Comparison of ENCODE assay signal across 15 cellular contexts in genomic region chr3:124981472-124981871, GRCh38. TPM values are rescaled to one million over a fixed set of nuclear protein-coding genes. Genes with fewer than 3 reads are reported as not detected.
DNase-seq lines count a peak whose midpoint lies in the region; ATAC-seq and TF ChIP-seq lines count a peak whose summit lies in the region.
"Had no signal": no experiment of that assay in that cellular context is flagged by ENCODE, and none has a peak within 500 bp of the region (broad histone marks: within the 10 kb centered on the region; RNA-seq: fewer than 3 reads in every experiment).

No MANE protein-coding gene starts in this region.

- no peaks in the 10 kb centered on the region for H3K9me3 Mint-ChIP-seq in effector memory CD8-positive, alpha-beta T cell
- no peaks in the 10 kb centered on the region for H3K9me3 Mint-ChIP-seq in activated T-cell treated with anti-CD3 and anti-CD28 coated beads, Interleukin-2, amount 50 U/mL, for 4 hours
- H3K9me3 Mint-ChIP-seq in activated naive CD4-positive, alpha-beta T cell treated with anti-CD3 and anti-CD28 coated beads, Interleukin-2, amount 50 U/mL, for 72 hours, result no peaks in the 10 kb centered on the region
- H3K9me3 Mint-ChIP-seq: CD8-positive, alpha-beta T cell; HFFc6 had no signal

- peaks cover 34% of the 10 kb centered on the region for H3K36me3 Mint-ChIP-seq in effector memory CD8-positive, alpha-beta T cell (ENCODE audit: insufficient read depth)
- H3K36me3 Mint-ChIP-seq in activated T-cell treated with anti-CD3 and anti-CD28 coated beads, Interleukin-2, amount 50 U/mL, for 4 hours (ENCODE audit: insufficient read depth), result peaks cover 32% of the 10 kb centered on the region
- H3K36me3 Mint-ChIP-seq in activated naive CD4-positive, alpha-beta T cell treated with anti-CD3 and anti-CD28 coated beads, Interleukin-2, amount 50 U/mL, for 72 hours, result peaks cover 8 to 13% of the 10 kb centered on the region in 2 donors

- H3K4me3 ChIP-seq in cardiac muscle cell (no peak overlapping the region), right atrium auricular region (no peak overlapping the region), SJSA1 (no peak overlapping the region)

- peak overlapping the region; percentile 25 to 71 for H3K27ac Mint-ChIP-seq in effector memory CD8-positive, alpha-beta T cell
- no peak overlapping the region for H3K27ac Mint-ChIP-seq in activated naive CD4-positive, alpha-beta T cell treated with anti-CD3 and anti-CD28 coated beads, Interleukin-2, amount 50 U/mL, for 72 hours
- H3K27ac Mint-ChIP-seq: CD8-positive, alpha-beta T cell; HFFc6 had no signal

- TF ChIP-seq CTCF in cardiac muscle cell (IDR thresholded peaks at IDR 0.05; ENCODE audit: low read depth, low read length), result no peak
- TF ChIP-seq CTCF in right atrium auricular region (IDR thresholded peaks at IDR 0.05), result no peak

- peaks cover 12% of the 10 kb centered on the region for H3K36me3 ChIP-seq in cardiac muscle cell
- peaks cover 35% of the 10 kb centered on the region for H3K36me3 ChIP-seq in right atrium auricular region
- H3K36me3 ChIP-seq in SJSA1, result peaks cover 32% of the 10 kb centered on the region
- H3K36me3 ChIP-seq: BE2C had no signal

- no peak overlapping the region for H3K4me3 Mint-ChIP-seq in effector memory CD8-positive, alpha-beta T cell
- no peak overlapping the region for H3K4me3 Mint-ChIP-seq in activated T-cell treated with anti-CD3 and anti-CD28 coated beads, Interleukin-2, amount 50 U/mL, for 4 hours
- H3K4me3 Mint-ChIP-seq: CD8-positive, alpha-beta T cell; HFFc6 had no signal

- H3K27me3 ChIP-seq in cardiac muscle cell (no peaks in the 10 kb centered on the region), right atrium auricular region (no peaks in the 10 kb centered on the region), SJSA1 (replicated peaks) (no peaks in the 10 kb centered on the region)
- H3K27me3 ChIP-seq: BE2C had no signal

- H3K27ac ChIP-seq in cardiac muscle cell (peak overlapping the region; percentile 26), right atrium auricular region (no peak overlapping the region), SJSA1 (no peak overlapping the region)
- H3K27ac ChIP-seq: C4-2B had no signal

- ATAC-seq in effector memory CD8-positive, alpha-beta T cell (replicated peaks), result no peak
- ATAC-seq in activated T-cell treated with anti-CD3 and anti-CD28 coated beads, Interleukin-2, amount 50 U/mL, for 4 hours, result no peak
- ATAC-seq in activated naive CD4-positive, alpha-beta T cell treated with anti-CD3 and anti-CD28 coated beads, Interleukin-2, amount 50 U/mL, for 72 hours, result no peak
- ATAC-seq: CD8-positive, alpha-beta T cell; HepG2 had no signal

- peaks cover 3 to 4% of the 10 kb centered on the region in 2 donors for H3K4me1 Mint-ChIP-seq in effector memory CD8-positive, alpha-beta T cell (ENCODE audit: low read depth in 2 of 2)
- H3K4me1 Mint-ChIP-seq in activated T-cell treated with anti-CD3 and anti-CD28 coated beads, Interleukin-2, amount 50 U/mL, for 4 hours (ENCODE audit: low read depth), result no peaks in the 10 kb centered on the region

- H3K9me3 ChIP-seq in cardiac muscle cell (ENCODE audit: low read depth), result no peaks in the 10 kb centered on the region
- no peaks in the 10 kb centered on the region for H3K9me3 ChIP-seq in right atrium auricular region
- no peaks in the 10 kb centered on the region for H3K9me3 ChIP-seq in SJSA1 (replicated peaks)
- H3K9me3 ChIP-seq: BE2C, Caco-2 had no signal

- H3K4me1 ChIP-seq in cardiac muscle cell (ENCODE audit: low read depth), result no peaks in the 10 kb centered on the region
- H3K4me1 ChIP-seq in right atrium auricular region, result peaks cover 0 to 33% of the 10 kb centered on the region in 2 donors
- H3K4me1 ChIP-seq in SJSA1 (replicated peaks), result peaks cover 54% of the 10 kb centered on the region
- H3K4me1 ChIP-seq: BE2C, Caco-2 had no signal

- no peak for DNase-seq in cardiac muscle cell (ENCODE audit: low read depth in 1 of 2, low spot score in 1 of 2)
- no peak for DNase-seq in right atrium auricular region (ENCODE audit: low spot score)
- peak; percentile 77 to 81 for DNase-seq in SJSA1 (ENCODE audit: low read depth in 1 of 2, low spot score in 2 of 2)
- DNase-seq in effector memory CD8-positive, alpha-beta T cell, result no peak
- DNase-seq in activated T-cell treated with anti-CD3 and anti-CD28 coated beads, Interleukin-2, amount 50 U/mL, for 4 hours, result no peak
- no peak for DNase-seq in activated naive CD4-positive, alpha-beta T cell treated with anti-CD3 and anti-CD28 coated beads, Interleukin-2, amount 50 U/mL, for 72 hours (ENCODE audit: low spot score in 2 of 2)
- DNase-seq in SIG-M5 treated with dmso at 0.1 percent for 504 hours (lab: John Stamatoyannopoulos, UW; ENCODE audit: unreplicated experiment), result no peak
- DNase-seq: BE2C; Caco-2; CD8-positive, alpha-beta T cell; HCEC 1CT; HFFc6 had no signal

- H3K27me3 Mint-ChIP-seq in effector memory CD8-positive, alpha-beta T cell, result no peaks in the 10 kb centered on the region
- H3K27me3 Mint-ChIP-seq in activated T-cell treated with anti-CD3 and anti-CD28 coated beads, Interleukin-2, amount 50 U/mL, for 4 hours (ENCODE audit: low read depth), result no peaks in the 10 kb centered on the region

RNA-seq across cellular contexts. Expression of gene MUC13, which starts 46.9 kb away (rescaled TPM):
- total RNA-seq in cardiac muscle cell (0.07 TPM in 1 of 2 replicates, not detected in the other), right atrium auricular region (not detected)
- polyA plus RNA-seq in cardiac muscle cell, result 0.06 TPM in 1 of 2 replicates, not detected in the other
- total RNA-seq in SJSA1 (2014; rRNA removed; shearing (Covaris generic)), result not detected in 2 replicates
- total RNA-seq in activated T-cell treated with anti-CD3 and anti-CD28 coated beads, Interleukin-2, amount 50 U/mL, for 4 hours, result under 1 TPM in 2 of 3 donors, not detected in 1; 0.05 to 0.10 TPM
- not detected for total RNA-seq in activated naive CD4-positive, alpha-beta T cell treated with anti-CD3 and anti-CD28 coated beads, Interleukin-2, amount 50 U/mL, for 72 hours
- polyA plus RNA-seq: AG04450 had no signal

Comparison
In these comparisons a context has a peak if more than half of its experiments do, and no peak if none do; other contexts are left out.
1. DNase-seq: peak in SJSA1 (2 of 2); none in cardiac muscle cell (0 of 2), right atrium auricular region (single experiment), effector memory CD8-positive, alpha-beta T cell (0 of 3), activated T-cell treated with anti-CD3 and anti-CD28 coated beads, Interleukin-2, amount 50 U/mL, for 4 hours (single experiment), activated naive CD4-positive, alpha-beta T cell treated with anti-CD3 and anti-CD28 coated beads, Interleukin-2, amount 50 U/mL, for 72 hours (0 of 2) and SIG-M5 treated with dmso at 0.1 percent for 504 hours (single experiment).
2. H3K27ac Mint-ChIP-seq: peak in effector memory CD8-positive, alpha-beta T cell (2 of 2); none in activated naive CD4-positive, alpha-beta T cell treated with anti-CD3 and anti-CD28 coated beads, Interleukin-2, amount 50 U/mL, for 72 hours (0 of 2).